ENCODE assay signal across 30 cellular contexts in the genomic region with DNA sequence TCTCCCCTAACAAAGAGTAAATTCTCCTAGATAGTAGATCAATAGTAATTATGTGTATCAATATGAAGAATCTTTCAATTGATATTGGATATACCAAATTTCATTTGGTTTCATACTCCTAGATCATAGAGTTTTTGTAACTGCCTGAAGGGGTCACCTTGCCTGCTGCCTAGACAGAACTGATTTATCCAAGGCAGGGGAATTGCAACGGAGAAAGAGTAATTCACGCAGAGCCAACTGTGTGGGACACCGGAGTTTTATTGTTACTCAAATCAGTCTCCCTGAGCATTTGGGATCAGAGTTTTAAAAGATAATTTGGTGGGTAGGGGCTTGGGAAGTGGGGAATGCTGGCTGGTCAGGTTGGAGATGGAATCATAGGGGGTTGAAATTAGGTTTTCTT.
"Had no signal": no experiment of that assay in that cellular context is flagged by ENCODE, and none has a peak within 500 bp of the region (broad histone marks: within the 10 kb centered on the region; RNA-seq: fewer than 3 reads in every experiment).

No MANE protein-coding gene starts in this region.

- H3K27ac ChIP-seq: brain microvascular endothelial cell, esophagus muscularis mucosa, foreskin keratinocyte, gastrocnemius medialis, WERI-Rb-1 had no signal

- DNase-seq: activated CD4-positive, alpha-beta memory T cell treated with anti-CD3 and anti-CD28 coated beads, Interleukin-2, amount 10 ng/mL, durations not matched to agents 7 days and 5 days; activated CD4-positive, alpha-beta T cell treated with anti-CD3 and anti-CD28 coated beads for 1 hour; activated CD4-positive, alpha-beta T cell treated with anti-CD3 and anti-CD28 coated beads for 4 hours; activated CD4-positive, alpha-beta T cell treated with anti-CD3 and anti-CD28 coated beads, Interleukin-2, amount 10 ng/mL, durations not matched to agents 7 days and 5 days; activated CD4-positive, alpha-beta T cell treated with anti-CD3 and anti-CD28 coated beads, Interleukin-2, amount 50 U/mL, for 4 hours; activated CD4-positive, CD25-positive, alpha-beta regulatory T cell; activated effector memory CD4-positive, alpha-beta T cell treated with Interleukin-2 at 50 U/mL for 16 hours; activated gamma-delta T cell treated with Interleukin-2 at 50 U/mL for 16 hours; activated naive CD4-positive, alpha-beta T cell treated with anti-CD3 and anti-CD28 coated beads, Interleukin-2, amount 50 U/mL, for 16 hours; activated naive CD4-positive, alpha-beta T cell treated with Interleukin-2 at 50 U/mL for 16 hours; activated T-cell treated with anti-CD3 and anti-CD28 coated beads, Interleukin-2, amount 50 U/mL, for 4 hours; amniotic stem cell; anterior cingulate cortex; brain microvascular endothelial cell; caudate nucleus; cortex of kidney; dermis blood vessel endothelial cell; effector CD4-positive, alpha-beta T cell; effector memory CD8-positive, alpha-beta T cell; erythroblast; gastrocnemius medialis; T-helper 1 cell; T-helper 17 cell; T1000; WERI-Rb-1 had no signal

- H3K4me3 ChIP-seq: esophagus muscularis mucosa, gastrocnemius medialis had no signal

- ATAC-seq: activated T-cell treated with anti-CD3 and anti-CD28 coated beads, Interleukin-2, amount 50 U/mL, for 4 hours; activated T-helper 17 cell treated with anti-CD3 and anti-CD28 coated beads, Interleukin-2, amount 50 U/mL, for 72 hours; effector memory CD8-positive, alpha-beta T cell; foreskin keratinocyte; gastrocnemius medialis; T-helper 17 cell had no signal

- H3K4me1 Mint-ChIP-seq: activated CD4-positive, alpha-beta memory T cell treated with anti-CD3 and anti-CD28 coated beads, Interleukin-2, amount 10 ng/mL, durations not matched to agents 7 days and 5 days; activated CD4-positive, alpha-beta T cell treated with anti-CD3 and anti-CD28 coated beads, Interleukin-2, amount 10 ng/mL, durations not matched to agents 7 days and 5 days; activated T-helper 17 cell treated with anti-CD3 and anti-CD28 coated beads, Interleukin-2, amount 50 U/mL, for 72 hours; T-helper 17 cell had no signal

- H3K27me3 Mint-ChIP-seq: activated CD4-positive, alpha-beta memory T cell treated with anti-CD3 and anti-CD28 coated beads, Interleukin-2, amount 10 ng/mL, durations not matched to agents 7 days and 5 days; activated CD4-positive, alpha-beta T cell treated with anti-CD3 and anti-CD28 coated beads, Interleukin-2, amount 10 ng/mL, durations not matched to agents 7 days and 5 days; activated naive CD8-positive, alpha-beta T cell; activated T-helper 17 cell treated with anti-CD3 and anti-CD28 coated beads, Interleukin-2, amount 50 U/mL, for 72 hours; effector memory CD8-positive, alpha-beta T cell; T-helper 17 cell had no signal

- H3K9me3 ChIP-seq: esophagus muscularis mucosa, gastrocnemius medialis had no signal

- H3K27ac Mint-ChIP-seq: activated CD4-positive, alpha-beta memory T cell treated with anti-CD3 and anti-CD28 coated beads, Interleukin-2, amount 10 ng/mL, durations not matched to agents 7 days and 5 days; activated CD4-positive, alpha-beta T cell treated with anti-CD3 and anti-CD28 coated beads, Interleukin-2, amount 10 ng/mL, durations not matched to agents 7 days and 5 days; activated naive CD8-positive, alpha-beta T cell; activated T-helper 17 cell treated with anti-CD3 and anti-CD28 coated beads, Interleukin-2, amount 50 U/mL, for 72 hours; effector memory CD8-positive, alpha-beta T cell; T-helper 17 cell; T-helper 2 cell treated with Interferon-gamma antibody and Interleukin-4, amounts not matched to agents 5 μg/mL and 100 μg/mL, for 36 hours had no signal

- H3K4me3 Mint-ChIP-seq: activated CD4-positive, alpha-beta memory T cell treated with anti-CD3 and anti-CD28 coated beads, Interleukin-2, amount 10 ng/mL, durations not matched to agents 7 days and 5 days; activated CD4-positive, alpha-beta T cell treated with anti-CD3 and anti-CD28 coated beads, Interleukin-2, amount 10 ng/mL, durations not matched to agents 7 days and 5 days; activated naive CD8-positive, alpha-beta T cell; activated T-cell treated with anti-CD3 and anti-CD28 coated beads, Interleukin-2, amount 50 U/mL, for 4 hours; activated T-helper 17 cell treated with anti-CD3 and anti-CD28 coated beads, Interleukin-2, amount 50 U/mL, for 72 hours; effector memory CD8-positive, alpha-beta T cell; T-helper 17 cell; T-helper 2 cell treated with Interferon-gamma antibody and Interleukin-4, amounts not matched to agents 5 μg/mL and 100 μg/mL, for 36 hours had no signal

- H3K36me3 Mint-ChIP-seq: activated naive CD8-positive, alpha-beta T cell had no signal

- H3K4me1 ChIP-seq: esophagus muscularis mucosa, foreskin keratinocyte, gastrocnemius medialis had no signal

- H3K27me3 ChIP-seq: brain microvascular endothelial cell, esophagus muscularis mucosa, foreskin keratinocyte, gastrocnemius medialis had no signal

- H3K9me3 Mint-ChIP-seq: activated CD4-positive, alpha-beta memory T cell treated with anti-CD3 and anti-CD28 coated beads, Interleukin-2, amount 10 ng/mL, durations not matched to agents 7 days and 5 days; activated CD4-positive, alpha-beta T cell treated with anti-CD3 and anti-CD28 coated beads, Interleukin-2, amount 10 ng/mL, durations not matched to agents 7 days and 5 days; T-helper 2 cell treated with Interferon-gamma antibody and Interleukin-4, amounts not matched to agents 5 μg/mL and 100 μg/mL, for 36 hours had no signal

- H3K36me3 ChIP-seq: brain microvascular endothelial cell, esophagus muscularis mucosa, gastrocnemius medialis, WERI-Rb-1 had no signal
